15 cellular contexts compared by ENCODE assay signal in the genomic region with DNA sequence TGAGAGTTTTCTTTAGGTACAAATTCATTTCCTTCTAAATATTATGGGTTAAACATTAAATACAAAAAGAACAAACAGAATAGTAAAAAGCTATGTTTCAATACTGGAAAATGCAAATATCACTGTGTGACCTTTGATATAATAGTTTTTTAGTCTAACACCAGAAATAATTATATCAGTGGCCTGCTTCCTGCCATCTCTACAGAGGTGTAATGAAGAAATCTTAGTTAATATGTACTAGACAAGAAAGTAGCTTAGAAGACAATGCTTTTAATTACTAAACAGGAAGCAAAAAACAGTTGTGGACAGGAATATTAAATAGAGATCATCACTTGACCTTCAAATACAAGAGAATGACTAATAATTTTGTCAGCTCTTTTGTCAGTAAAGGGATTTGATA. TPM values are rescaled to one million over a fixed set of nuclear protein-coding genes. Genes with fewer than 3 reads are reported as not detected.
DNase-seq lines count a peak whose midpoint lies in the region; ATAC-seq lines count a peak whose summit lies in the region.
"Had no signal": no experiment of that assay in that cellular context is flagged by ENCODE, and none has a peak within 500 bp of the region (broad histone marks: within the 10 kb centered on the region; RNA-seq: fewer than 3 reads in every experiment).

No MANE protein-coding gene starts in this region.

- ATAC-seq in GM18520 (IDR thresholded peaks at IDR 0.05; ENCODE audit: unreplicated experiment) = peak; percentile 88
- ATAC-seq in GM19467 (IDR thresholded peaks at IDR 0.05; ENCODE audit: unreplicated experiment) = peak; percentile 97
- peak; percentile 97 for ATAC-seq in HG02970 (IDR thresholded peaks at IDR 0.05; ENCODE audit: low FRiP score, unreplicated experiment)
- ATAC-seq in HG03558 (IDR thresholded peaks at IDR 0.05; ENCODE audit: extremely low read depth, unreplicated experiment) = peak; percentile 91
- no peak for ATAC-seq in left ventricle myocardium superior
- ATAC-seq: esophagus mucosa; natural killer cell treated with Interleukin-12 subunit alpha and Interleukin-12 subunit beta and Interleukin-15 and Interleukin-18, amount 100 ng/mL, for 72 hours had no signal

- intact Hi-C loops in left ventricle myocardium superior (cut with micrococcal nuclease) = no loop called here

- DNase-seq in NCI-H2171 (lab: John Stamatoyannopoulos, UW) (no peak), left ventricle myocardium superior (no peak), SW480 (ENCODE audit: low spot score) (no peak)
- no peak for DNase-seq in activated naive CD4-positive, alpha-beta T cell (lab: John Stamatoyannopoulos, UW)
- DNase-seq: activated CD4-positive, CD25-positive, alpha-beta regulatory T cell treated with anti-CD3 and anti-CD28 coated beads, Interleukin-2, amount 50 U/mL, for 72 hours; activated T-cell treated with anti-CD3 and anti-CD28 coated beads for 4 hours; DMS79; NCI-H1092 treated with DMSO at 0.1 percent for 48 hours had no signal

RNA-seq across cellular contexts. Expression of a gene that starts 47.4 kb away (rescaled TPM):
- 10.6 TPM for total RNA-seq in left ventricle myocardium superior
- total RNA-seq: esophagus mucosa, NCI-H460 had no signal
